2 cellular contexts compared by ENCODE assay signal in genomic region chr1:218281285-218281684, GRCh38.
TF ChIP-seq lines count a peak whose summit lies in the region.

No MANE protein-coding gene starts in this region.

TF ChIP-seq in HCT116, 20 proteins besides CTCF, POLR2A, EP300 and RAD21 (continued from another document):
- TF ChIP-seq REST (IDR thresholded peaks at IDR 0.05; ENCODE audit: low read depth): no peak
- no peak for TF ChIP-seq SRF (IDR thresholded peaks at IDR 0.05; ENCODE audit: low read depth)
TF ChIP-seq in HCT116: peak in this region for 1.

TF ChIP-seq in GM12878, 131 proteins besides CTCF, POLR2A, EP300 and RAD21 (continued from another document):
- TF ChIP-seq CHD2 (IDR thresholded peaks at IDR 0.05; ENCODE audit: borderline replicate concordance, low read depth, low read length): no peak
- no peak for TF ChIP-seq TCF7 (IDR thresholded peaks at IDR 0.05; ENCODE audit: borderline replicate concordance)
- TF ChIP-seq TBL1XR1 (IDR thresholded peaks at IDR 0.05; ENCODE audit: low read depth, low read length): no peak
- no peak for TF ChIP-seq SUPT20H (IDR thresholded peaks at IDR 0.05; ENCODE audit: borderline replicate concordance, control insufficient read depth, low read depth, low read length)
- TF ChIP-seq E4F1 (IDR thresholded peaks at IDR 0.05; ENCODE audit: borderline replicate concordance, partially characterized antibody): no peak
- no peak for TF ChIP-seq ATF2 (IDR thresholded peaks at IDR 0.05; ENCODE audit: low read length)
- no peak for TF ChIP-seq EGR1 (IDR thresholded peaks at IDR 0.05; ENCODE audit: borderline replicate concordance in 1 of 2, low read depth in 2 of 2, low read length in 2 of 2)
- TF ChIP-seq NR2C1 (IDR thresholded peaks at IDR 0.05): no peak
- no peak for TF ChIP-seq PAX8 (IDR thresholded peaks at IDR 0.05)
- TF ChIP-seq SREBF1 (IDR thresholded peaks at IDR 0.05; ENCODE audit: low read length): no peak
